Comparison of ENCODE assay signal across 9 cellular contexts in genomic region chr12:110314308-110314707, GRCh38. TPM values are rescaled to one million over a fixed set of nuclear protein-coding genes. Genes with fewer than 3 reads are reported as not detected.
DNase-seq lines count a peak whose midpoint lies in the region; ATAC-seq, FAIRE-seq and TF ChIP-seq lines count a peak whose summit lies in the region.
"Had no signal": no experiment of that assay in that cellular context is flagged by ENCODE, and none has a peak within 500 bp of the region (broad histone marks: within the 10 kb centered on the region; RNA-seq: fewer than 3 reads in every experiment).

No MANE protein-coding gene starts in this region.

- peaks cover 99% of the 10 kb centered on the region for H3K79me2 ChIP-seq in astrocyte (ENCODE audit: insufficient read depth, low read length)

- no peak for TF ChIP-seq POLR2A in IMR-90 (IDR thresholded peaks at IDR 0.05; ENCODE audit: low read depth, low read length)

- peaks cover 21% of the 10 kb centered on the region for H3K9me1 ChIP-seq in IMR-90 (ENCODE audit: insufficient read depth, low read length)

- H2AFZ ChIP-seq in IMR-90 (replicated peaks; ENCODE audit: low read length, poor library complexity) (no peak overlapping the region), astrocyte (ENCODE audit: low read depth, low read length) (no peak overlapping the region)

- DNase-seq in GM06990 (ENCODE audit: extremely low read depth, insufficient read length) = peak; percentile 22
- peak; percentile 92 for DNase-seq in IMR-90
- peak; percentile 81 for DNase-seq in astrocyte (ENCODE audit: low read depth)
- DNase-seq in osteocyte (ENCODE audit: extremely low spot score, unreplicated experiment) = no peak
- no peak for DNase-seq in NCI-H1930 (lab: John Stamatoyannopoulos, UW)
- no peak for DNase-seq in AG08396 (ENCODE audit: low spot score)
- no peak for DNase-seq in HuH-7 (ENCODE audit: low spot score)

- H3K79me1 ChIP-seq in IMR-90 (ENCODE audit: low read depth in 1 of 2, low read length in 2 of 2) = peaks cover 17 to 78% of the 10 kb centered on the region in 2 experiments

- H3K4me1 Mint-ChIP-seq in astrocyte (ENCODE audit: low read depth, unreplicated experiment) = peaks cover 35% of the 10 kb centered on the region
- peaks cover 45% of the 10 kb centered on the region for H3K4me1 Mint-ChIP-seq in osteocyte (ENCODE audit: unreplicated experiment)

- TF ChIP-seq CTCF in GM06990 (IDR thresholded peaks at IDR 0.05; ENCODE audit: insufficient read depth, low read length, poor library complexity, severe bottlenecking) (no peak), IMR-90 (conservative IDR thresholded peaks at IDR 0.05; ENCODE audit: low read depth, low read length) (no peak), astrocyte (IDR thresholded peaks at IDR 0.05; ENCODE audit: insufficient read depth, low read depth, low read length) (no peak), osteocyte (IDR thresholded peaks at IDR 0.05) (no peak)

- H4K20me1 ChIP-seq in IMR-90 (ENCODE audit: insufficient read depth, low read length) (peaks cover 47% of the 10 kb centered on the region), astrocyte (ENCODE audit: insufficient read depth, low read length) (peaks cover 65% of the 10 kb centered on the region)

- no peak overlapping the region for H2AK9ac ChIP-seq in IMR-90 (replicated peaks; ENCODE audit: low read depth, low read length, poor library complexity)

- intact Hi-C loops in IMR-90 (cut with micrococcal nuclease) = loop anchor here (10.0 kb wide), 1 partner anchor 210 kb away; no protein-coding TSS in a partner anchor

- peak overlapping the region; percentile 51 for H3K4me2 ChIP-seq in IMR-90 (ENCODE audit: low read depth, low read length)
- peak overlapping the region; percentile 68 for H3K4me2 ChIP-seq in astrocyte (ENCODE audit: low read length)

- H3K4me3 ChIP-seq in GM06990 (replicated peaks; ENCODE audit: low read depth, low read length) (no peak overlapping the region), IMR-90 (ENCODE audit: insufficient read depth, low read depth, low read length) (no peak overlapping the region), astrocyte (ENCODE audit: insufficient read depth, low read depth, low read length) (no peak overlapping the region)

- H3K9ac ChIP-seq in IMR-90 (ENCODE audit: low read depth, low read length) = no peak overlapping the region
- H3K9ac ChIP-seq in astrocyte (ENCODE audit: low read length) = no peak overlapping the region

- H3K27me3 ChIP-seq in GM06990 (replicated peaks; ENCODE audit: control insufficient read depth, insufficient read depth, low read length) = no peaks in the 10 kb centered on the region
- H3K27me3 ChIP-seq in IMR-90 (ENCODE audit: control insufficient read depth, insufficient read depth, low read length) = no peaks in the 10 kb centered on the region
- no peaks in the 10 kb centered on the region for H3K27me3 ChIP-seq in astrocyte (ENCODE audit: insufficient read depth, low read length)

- H3K9me3 ChIP-seq in IMR-90 (ENCODE audit: control insufficient read depth, insufficient read depth, low read length) = no peaks in the 10 kb centered on the region
- H3K9me3 ChIP-seq in astrocyte (ENCODE audit: insufficient read depth, low read depth, low read length) = no peaks in the 10 kb centered on the region

- H2BK5ac ChIP-seq in IMR-90 (ENCODE audit: low read depth, low read length, poor library complexity, severe bottlenecking) = peak overlapping the region; percentile 91

- H3K23ac ChIP-seq in IMR-90 (ENCODE audit: low read depth, low read length) = peak overlapping the region; percentile 23; the same call in 1 of the 2 replicates

- H3K27me3 Mint-ChIP-seq in astrocyte (ENCODE audit: low read depth, unreplicated experiment) = no peaks in the 10 kb centered on the region
- H3K27me3 Mint-ChIP-seq in osteocyte (ENCODE audit: unreplicated experiment) = no peaks in the 10 kb centered on the region
- H3K27me3 Mint-ChIP-seq: memory B cell had no signal

- H2BK20ac ChIP-seq in IMR-90 (ENCODE audit: low read depth, low read length) = peak overlapping the region; percentile 71; the same call in 1 of the 2 replicates

- TF ChIP-seq RAD21 in IMR-90 (IDR thresholded peaks at IDR 0.05; ENCODE audit: low read length) = no peak

- peak overlapping the region; percentile 95 for H3K18ac ChIP-seq in IMR-90 (ENCODE audit: low read depth, low read length)

- H3K27ac Mint-ChIP-seq in astrocyte (ENCODE audit: unreplicated experiment) (no peak overlapping the region), osteocyte (ENCODE audit: unreplicated experiment) (peak overlapping the region; percentile 64)
- H3K27ac Mint-ChIP-seq: memory B cell had no signal

- H3K27ac ChIP-seq in IMR-90 (ENCODE audit: insufficient read depth, low read length) = peak overlapping the region; percentile 92
- H3K27ac ChIP-seq in astrocyte (ENCODE audit: low read depth, low read length) = peak overlapping the region; percentile 58

- peak overlapping the region; percentile 86 for H4K5ac ChIP-seq in IMR-90 (ENCODE audit: low read depth, low read length)

- peak overlapping the region; percentile 85 for H3K4ac ChIP-seq in IMR-90 (ENCODE audit: low read depth, low read length)

- no TSS peak for BruUV-seq in IMR-90 (replicated peaks; lab: Mats Ljungman, UMichigan)

- CTCF ChIA-PET in IMR-90 (lab: Yijun Ruan, JAX) = no interaction called here

- peak overlapping the region; percentile 85 for H2AK5ac ChIP-seq in IMR-90 (ENCODE audit: low read depth, low read length)

- peak overlapping the region; percentile 81; the same call in 1 of the 2 replicates for H4K91ac ChIP-seq in IMR-90 (ENCODE audit: insufficient read depth, low read depth, low read length)

- dilution Hi-C loops in IMR-90 (cut with HindIII; ENCODE audit: low sequenced_read_pairs, unreplicated experiment) = no loop called here

- no CpG with 5 or more reads among the region's 2 CpGs for WGBS in IMR-90 (ENCODE audit: extremely low coverage in 2 of 2, insufficient read length in 1 of 2), 2 experiments

- peak overlapping the region; percentile 55 for H3K56ac ChIP-seq in IMR-90 (ENCODE audit: extremely low read depth, insufficient read depth, low read length)

- in situ Hi-C loops in IMR-90 (cut with MboI; ENCODE audit: low sequenced_read_pairs) = no loop called here

- H3K4me3 Mint-ChIP-seq in astrocyte (ENCODE audit: unreplicated experiment) (no peak overlapping the region), osteocyte (ENCODE audit: unreplicated experiment) (no peak overlapping the region)
- H3K4me3 Mint-ChIP-seq: memory B cell had no signal

- peak overlapping the region; percentile 61; the same call in 1 of the 3 replicates for H2BK15ac ChIP-seq in IMR-90 (ENCODE audit: low read depth, low read length)

- peak overlapping the region; percentile 70 for H3K14ac ChIP-seq in IMR-90 (replicated peaks; ENCODE audit: low read depth, low read length)

- POLR2A ChIA-PET in IMR-90 (lab: Charles Lee; ENCODE audit: unreplicated experiment) = no interaction called here

- H3K9me3 Mint-ChIP-seq in astrocyte (ENCODE audit: unreplicated experiment) = no peaks in the 10 kb centered on the region
- H3K9me3 Mint-ChIP-seq in osteocyte (ENCODE audit: unreplicated experiment) = no peaks in the 10 kb centered on the region
- H3K9me3 Mint-ChIP-seq: memory B cell had no signal

- H3K36me3 Mint-ChIP-seq in astrocyte (ENCODE audit: low read depth, unreplicated experiment) (peaks cover 17% of the 10 kb centered on the region), osteocyte (ENCODE audit: unreplicated experiment) (peaks cover 29% of the 10 kb centered on the region)

- peak overlapping the region; percentile 87 for H2BK120ac ChIP-seq in IMR-90 (ENCODE audit: low read depth, low read length)

- H3K36me3 ChIP-seq in GM06990 (ENCODE audit: control insufficient read depth, insufficient read depth, low read length) (peaks cover 6% of the 10 kb centered on the region), IMR-90 (ENCODE audit: control insufficient read depth, insufficient read depth, low read length) (peaks cover 26% of the 10 kb centered on the region), astrocyte (ENCODE audit: insufficient read depth, low read length) (peaks cover 23% of the 10 kb centered on the region)

- H3K4me1 ChIP-seq in IMR-90 (ENCODE audit: control insufficient read depth, insufficient read depth, low read length) = peaks cover 25% of the 10 kb centered on the region
- H3K4me1 ChIP-seq in astrocyte (ENCODE audit: insufficient read depth, low read length) = peaks cover 43% of the 10 kb centered on the region

- ATAC-seq in IMR-90 (ENCODE audit: low read depth) (peak; percentile 69), HG03342 (IDR thresholded peaks at IDR 0.05; ENCODE audit: unreplicated experiment) (no peak)

- FAIRE-seq in astrocyte (lab: Jason Lieb, UNC) = peak; percentile 68

- peak overlapping the region; percentile 61 to 87; a peak in 3 of 4 replicates for H4K8ac ChIP-seq in IMR-90 (ENCODE audit: low read depth in 2 of 2, low read length in 2 of 2)

TF ChIP-seq in IMR-90, 13 proteins besides CTCF, POLR2A, EP300 and RAD21:
- TF ChIP-seq FOS (IDR thresholded peaks at IDR 0.05; ENCODE audit: low read depth, low read length) (peak; percentile 59; the same call in 1 of the 2 replicates), SMC3 (IDR thresholded peaks at IDR 0.05; ENCODE audit: low read depth, low read length) (no peak), CHD1 (IDR thresholded peaks at IDR 0.05; ENCODE audit: low read depth, low read length) (no peak), MAZ (IDR thresholded peaks at IDR 0.05; ENCODE audit: borderline replicate concordance, low read depth, low read length) (no peak), CEBPB (IDR thresholded peaks at IDR 0.05; ENCODE audit: low read depth, low read length) (peak; percentile 99)

RNA-seq across cellular contexts. Expression of gene ATP2A2, which starts 33.3 kb away (rescaled TPM):
- total RNA-seq in IMR-90 (2012; rRNA removed) (225 and 230 TPM in 2 replicates), astrocyte (262 TPM in 2 replicates), osteocyte (183 and 197 TPM in 2 replicates)
- 148 and 166 TPM in 2 replicates for polyA plus RNA-seq in IMR-90 (2012; rRNA removed)
- polyA plus RNA-seq in IMR-90 (2012; cell fraction: cytosol; rRNA removed) = 96.0 and 107 TPM in 2 replicates
- 278 and 358 TPM in 2 replicates for polyA plus RNA-seq in IMR-90 (2012; cell fraction: nucleus; rRNA removed; ENCODE audit: low replicate concordance)

Comparison
In these comparisons a context has a peak if more than half of its experiments do, and no peak if none do; other contexts are left out.
1. DNase-seq: peak in GM06990 (single experiment), IMR-90 (single experiment) and astrocyte (single experiment); none in osteocyte (single experiment), NCI-H1930 (0 of 2), AG08396 (single experiment) and HuH-7 (single experiment).